Comparison of ENCODE assay signal across 21 cellular contexts in the genomic region with DNA sequence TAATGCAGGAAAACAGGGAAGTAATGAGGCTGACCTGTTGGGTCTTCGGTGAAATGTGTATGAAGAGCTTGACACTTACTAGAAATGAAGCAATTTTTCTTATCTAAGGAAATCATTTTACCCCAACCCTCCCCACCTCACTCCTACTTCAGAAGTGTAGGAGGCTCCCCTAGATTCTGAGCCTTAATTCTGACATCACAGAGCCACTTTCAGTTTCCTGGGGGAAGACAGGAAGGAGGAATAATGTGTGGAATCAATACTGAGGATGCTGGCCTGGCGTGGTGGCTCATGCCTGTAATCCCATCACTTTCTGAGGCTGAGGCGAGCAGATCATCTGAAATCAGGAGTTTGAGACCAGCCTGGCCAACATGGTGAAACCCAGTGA.
"Had no signal": no experiment of that assay in that cellular context is flagged by ENCODE, and none has a peak within 500 bp of the region (broad histone marks: within the 10 kb centered on the region; RNA-seq: fewer than 3 reads in every experiment).

No MANE protein-coding gene starts in this region.

- H3K27ac ChIP-seq: hepatocyte, pancreas, prostate gland, spleen, thoracic aorta, transverse colon had no signal

- DNase-seq: cerebellar nuclear complex; erythroblast; foreskin melanocyte; kidney; left colon; naive thymus-derived CD4-positive, alpha-beta T cell; nucleus accumbens; pancreas; retina; spleen; stimulated activated CD4-positive, alpha-beta T cell treated with anti-CD3 and anti-CD28 coated beads, Interleukin-15, amount 100 ng/mL, for 24 hours; stimulated activated CD4-positive, alpha-beta T cell treated with anti-CD3 and anti-CD28 coated beads, Interleukin-1b, Interleukin-23, amount 100 ng/mL, for 48 hours; stimulated activated CD4-positive, alpha-beta T cell treated with anti-CD3 and anti-CD28 coated beads, Interleukin-4, amount 100 ng/mL, for 24 hours; transverse colon had no signal

- ATAC-seq: left colon; naive thymus-derived CD4-positive, alpha-beta T cell; pancreas; sciatic nerve; stimulated activated memory B cell treated with anti-CD40 and anti-IgM and Interleukin-4, amounts not matched to agents 10 μg/mL and 1 μg/mL and 100 μg/mL, for 72 hours had no signal

- H3K4me3 ChIP-seq: hepatocyte, pancreas, prostate gland, spleen, thoracic aorta, transverse colon had no signal

- H3K27me3 ChIP-seq: hepatocyte, pancreas, spleen, transverse colon had no signal

- H3K4me2 ChIP-seq: hepatocyte had no signal

- H3K79me2 ChIP-seq: hepatocyte had no signal

- H2AFZ ChIP-seq: hepatocyte had no signal

- H3K36me3 ChIP-seq: pancreas, prostate gland, spleen, thoracic aorta, transverse colon had no signal

- FAIRE-seq: colon, endothelial cell of umbilical vein, kidney, pancreas had no signal

- H3K4me1 ChIP-seq: pancreas, prostate gland, spleen, transverse colon had no signal

- H3K9me3 ChIP-seq: pancreas, prostate gland, spleen, thoracic aorta, transverse colon had no signal
